31 cellular contexts compared by ENCODE assay signal in the genomic region with DNA sequence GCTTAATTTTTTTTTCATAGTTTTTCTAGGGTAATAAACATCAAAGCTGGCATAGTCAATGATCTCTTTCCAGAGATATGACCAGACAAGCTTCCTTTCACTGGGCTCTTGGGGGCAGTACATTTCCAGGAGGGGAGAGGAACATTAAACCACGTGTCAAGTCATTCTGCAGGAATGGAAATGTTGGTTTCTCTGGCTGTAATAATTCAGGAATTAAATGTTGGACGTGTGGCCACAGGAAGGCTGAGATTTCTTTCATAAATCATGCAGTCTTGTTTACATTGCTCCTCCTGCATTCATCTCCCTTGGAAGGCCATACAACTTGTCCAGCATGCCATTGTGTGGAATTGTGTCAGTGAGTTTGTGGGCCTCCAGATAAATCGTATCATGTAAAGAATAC.
DNase-seq lines count a peak whose midpoint lies in the region; ATAC-seq and TF ChIP-seq lines count a peak whose summit lies in the region.
"Had no signal": no experiment of that assay in that cellular context is flagged by ENCODE, and none has a peak within 500 bp of the region (broad histone marks: within the 10 kb centered on the region; RNA-seq: fewer than 3 reads in every experiment).

No MANE protein-coding gene starts in this region.

- no peak overlapping the region for H3K9ac ChIP-seq in fibroblast of lung (ENCODE audit: insufficient read depth, low read length)

- ATAC-seq in HG03159 (IDR thresholded peaks at IDR 0.05; ENCODE audit: unreplicated experiment): no peak
- ATAC-seq: activated naive CD8-positive, alpha-beta T cell treated with anti-CD3 and anti-CD28 coated beads, Interleukin-2, amount 50 U/mL, for 24 hours; left colon; PC-3; sciatic nerve had no signal

- intact Hi-C loops in posterior cingulate gyrus (cut with DNase I): no loop called here

- H3K4me3 ChIP-seq in astrocyte of the spinal cord (ENCODE audit: low read depth, low read length) (no peak overlapping the region), fibroblast of lung (replicated peaks in 1 of 4; ENCODE audit: control extremely low read depth in 1 of 4, insufficient read depth in 1 of 4, low read depth in 3 of 4, low read length in 4 of 4) (no peak overlapping the region)
- H3K4me3 ChIP-seq: hepatocyte, SK-N-MC, stomach had no signal

- H3K27ac ChIP-seq in fibroblast of lung (ENCODE audit: insufficient read depth, low read length): no peak overlapping the region
- H3K27ac ChIP-seq: hepatocyte, SK-N-MC, stomach had no signal

- peak; percentile 5 for DNase-seq in astrocyte of the spinal cord (ENCODE audit: low read depth, low spot score)
- peak; percentile 12 to 35 for DNase-seq in fibroblast of lung (ENCODE audit: low read depth in 2 of 2)
- peak; percentile 2 for DNase-seq in myocyte (ENCODE audit: low read depth)
- DNase-seq in MV-4-11 (lab: John Stamatoyannopoulos, UW): no peak
- no peak for DNase-seq in posterior cingulate gyrus
- no peak for DNase-seq in KG1 (lab: John Stamatoyannopoulos, UW)
- DNase-seq: activated CD4-positive, alpha-beta T cell treated with anti-CD3 and anti-CD28 coated beads, Interleukin-2, amount 50 U/mL, for 48 hours; activated CD4-positive, CD25-positive, alpha-beta regulatory T cell treated with anti-CD3 and anti-CD28 coated beads, Interleukin-2, amount 50 U/mL, for 72 hours; activated gamma-delta T cell treated with Interleukin-2 at 50 U/mL for 16 hours; activated naive CD8-positive, alpha-beta T cell treated with anti-CD3 and anti-CD28 coated beads, Interleukin-2, amount 50 U/mL, for 24 hours; activated T-cell treated with anti-CD3 and anti-CD28 coated beads, Interleukin-2, amount 50 U/mL, for 48 hours; BE2C; CD8-positive, alpha-beta memory T cell; DMS 273 treated with DMSO at 0.1 percent for 48 hours; effector CD8-positive, alpha-beta T cell; erythroblast; KBM-7; left colon; mesendoderm; NCI-H1417 treated with DMSO at 0.1 percent for 48 hours; NCI-H2029 treated with DMSO at 0.1 percent for 48 hours; NCI-H526; PC-3; stimulated activated CD4-positive, alpha-beta T cell treated with anti-CD3 and anti-CD28 coated beads, Interleukin-12 subunit alpha, Interleukin-12 subunit beta, amount 100 ng/mL, for 4 hours; stimulated activated CD4-positive, alpha-beta T cell treated with anti-CD3 and anti-CD28 coated beads, Interleukin-4, amount 100 ng/mL, for 1 hour; stomach had no signal

- no peaks in the 10 kb centered on the region for H3K36me3 ChIP-seq in fibroblast of lung (ENCODE audit: control insufficient read depth, insufficient read depth, low read length)
- H3K36me3 ChIP-seq: BE2C, stomach had no signal

- H3K79me2 ChIP-seq in fibroblast of lung (ENCODE audit: control insufficient read depth, insufficient read depth, low read length): no peaks in the 10 kb centered on the region
- H3K79me2 ChIP-seq: hepatocyte had no signal

- TF ChIP-seq EP300 in Ishikawa (IDR thresholded peaks at IDR 0.05; ENCODE audit: borderline replicate concordance): no peak

- no peaks in the 10 kb centered on the region for H3K9me3 ChIP-seq in fibroblast of lung (ENCODE audit: control insufficient read depth, insufficient read depth, low read depth, low read length)
- H3K9me3 ChIP-seq: BE2C, stomach had no signal

- H4K20me1 ChIP-seq in fibroblast of lung (ENCODE audit: control insufficient read depth, extremely low read depth, insufficient read depth, low read length): no peaks in the 10 kb centered on the region

- 0 out of 2 replicates have a peak, but pooled peaks have one; percentile 18 for TF ChIP-seq RAD21 in Ishikawa (IDR thresholded peaks at IDR 0.05; ENCODE audit: low read depth)

- in situ Hi-C loops in astrocyte of the spinal cord (cut with HindIII; ENCODE audit: low sequenced_read_pairs): no loop called here

- no peak for TF ChIP-seq CTCF in astrocyte of the spinal cord (IDR thresholded peaks at IDR 0.05; ENCODE audit: low read depth, low read length)
- TF ChIP-seq CTCF in fibroblast of lung (conservative IDR thresholded peaks at IDR 0.05 in 1 of 2, IDR thresholded peaks at IDR 0.05 in 1 of 2; ENCODE audit: low read depth in 1 of 2, low read length in 2 of 2): no peak

- H2AFZ ChIP-seq in fibroblast of lung (ENCODE audit: low read length): no peak overlapping the region
- H2AFZ ChIP-seq: hepatocyte had no signal

- no peaks in the 10 kb centered on the region for H3K4me1 ChIP-seq in fibroblast of lung (ENCODE audit: control insufficient read depth, extremely low read depth, insufficient read depth, low read length)
- H3K4me1 ChIP-seq: BE2C, stomach had no signal

- no peaks in the 10 kb centered on the region for H3K27me3 ChIP-seq in fibroblast of lung (ENCODE audit: control insufficient read depth, insufficient read depth, low read length)
- H3K27me3 ChIP-seq: BE2C, hepatocyte, stomach had no signal

- no peak overlapping the region for H3K4me2 ChIP-seq in fibroblast of lung (ENCODE audit: extremely low read depth, insufficient read depth, low read length)
- H3K4me2 ChIP-seq: hepatocyte had no signal

TF ChIP-seq in Ishikawa, 13 proteins besides CTCF, POLR2A, EP300 and RAD21:
- no peak for TF ChIP-seq TEAD4 (IDR thresholded peaks at IDR 0.05)
- no peak for TF ChIP-seq CEBPB (IDR thresholded peaks at IDR 0.05)
- no peak for TF ChIP-seq TCF12 (IDR thresholded peaks at IDR 0.05; ENCODE audit: low read depth)
- TF ChIP-seq, protein P1, sequence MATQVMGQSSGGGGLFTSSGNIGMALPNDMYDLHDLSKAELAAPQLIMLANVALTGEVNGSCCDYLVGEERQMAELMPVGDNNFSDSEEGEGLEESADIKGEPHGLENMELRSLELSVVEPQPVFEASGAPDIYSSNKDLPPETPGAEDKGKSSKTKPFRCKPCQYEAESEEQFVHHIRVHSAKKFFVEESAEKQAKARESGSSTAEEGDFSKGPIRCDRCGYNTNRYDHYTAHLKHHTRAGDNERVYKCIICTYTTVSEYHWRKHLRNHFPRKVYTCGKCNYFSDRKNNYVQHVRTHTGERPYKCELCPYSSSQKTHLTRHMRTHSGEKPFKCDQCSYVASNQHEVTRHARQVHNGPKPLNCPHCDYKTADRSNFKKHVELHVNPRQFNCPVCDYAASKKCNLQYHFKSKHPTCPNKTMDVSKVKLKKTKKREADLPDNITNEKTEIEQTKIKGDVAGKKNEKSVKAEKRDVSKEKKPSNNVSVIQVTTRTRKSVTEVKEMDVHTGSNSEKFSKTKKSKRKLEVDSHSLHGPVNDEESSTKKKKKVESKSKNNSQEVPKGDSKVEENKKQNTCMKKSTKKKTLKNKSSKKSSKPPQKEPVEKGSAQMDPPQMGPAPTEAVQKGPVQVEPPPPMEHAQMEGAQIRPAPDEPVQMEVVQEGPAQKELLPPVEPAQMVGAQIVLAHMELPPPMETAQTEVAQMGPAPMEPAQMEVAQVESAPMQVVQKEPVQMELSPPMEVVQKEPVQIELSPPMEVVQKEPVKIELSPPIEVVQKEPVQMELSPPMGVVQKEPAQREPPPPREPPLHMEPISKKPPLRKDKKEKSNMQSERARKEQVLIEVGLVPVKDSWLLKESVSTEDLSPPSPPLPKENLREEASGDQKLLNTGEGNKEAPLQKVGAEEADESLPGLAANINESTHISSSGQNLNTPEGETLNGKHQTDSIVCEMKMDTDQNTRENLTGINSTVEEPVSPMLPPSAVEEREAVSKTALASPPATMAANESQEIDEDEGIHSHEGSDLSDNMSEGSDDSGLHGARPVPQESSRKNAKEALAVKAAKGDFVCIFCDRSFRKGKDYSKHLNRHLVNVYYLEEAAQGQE (IDR thresholded peaks at IDR 0.05; ENCODE audit: low read depth): no peak
- no peak for TF ChIP-seq ZBTB7A (IDR thresholded peaks at IDR 0.05; ENCODE audit: low read depth)

Comparison
In these comparisons a context has a peak if more than half of its experiments do, and no peak if none do; other contexts are left out.
1. DNase-seq: peak in astrocyte of the spinal cord (single experiment), fibroblast of lung (2 of 2) and myocyte (single experiment); none in MV-4-11 (single experiment), posterior cingulate gyrus (0 of 10) and KG1 (single experiment).